Comparison of ENCODE assay signal across 8 cellular contexts in genomic region chr4:78776729-78777555, GRCh38.
A peak's percentile ranks its signal among the peaks of the same experiment; 100 is the strongest.
DNase-seq lines count a peak whose midpoint lies in the region; ATAC-seq and TF ChIP-seq lines count a peak whose summit lies in the region.

No MANE protein-coding gene starts in this region.

- no peaks in the 10 kb centered on the region for H3K27me3 ChIP-seq in mucosa of stomach (ENCODE audit: control insufficient read depth, insufficient read depth, low read length)

- H3K36me3 ChIP-seq in mucosa of stomach (ENCODE audit: control insufficient read depth, insufficient read depth, low read length): no peaks in the 10 kb centered on the region

- H3K4me3 ChIP-seq in epithelial cell of esophagus (ENCODE audit: low read length) (peak overlapping the region; percentile 80), mucosa of stomach (ENCODE audit: low read length) (peak overlapping the region; percentile 78)

- DNase-seq in SKM-1 (lab: John Stamatoyannopoulos, UW; ENCODE audit: unreplicated experiment): peak; percentile 23
- no peak for DNase-seq in SKM-1 treated with dmso at 0.1 percent for 144 hours (lab: John Stamatoyannopoulos, UW; ENCODE audit: unreplicated experiment)
- DNase-seq in NCI-H510A treated with DMSO at 0.1 percent for 48 hours (lab: John Stamatoyannopoulos, UW): peak; percentile 50
- peak; percentile 24 for DNase-seq in activated CD8-positive, alpha-beta memory T cell treated with anti-CD3 and anti-CD28 coated beads, Interleukin-2, amount 50 U/mL, for 24 hours (ENCODE audit: extremely low read depth)
- peak; percentile 86 for DNase-seq in epithelial cell of esophagus (ENCODE audit: low read depth)
- DNase-seq in stimulated activated CD8-positive, alpha-beta memory T cell treated with anti-CD3 and anti-CD28 coated beads, Interleukin-7, amount 100 ng/mL, for 24 hours (ENCODE audit: low read depth): peak; percentile 17

- no peaks in the 10 kb centered on the region for H3K9me3 ChIP-seq in mucosa of stomach (ENCODE audit: control insufficient read depth, low read length)

- peak overlapping the region; percentile 69 for H3K9ac ChIP-seq in mucosa of stomach (ENCODE audit: low read length)

- ATAC-seq in HG02970 (IDR thresholded peaks at IDR 0.05; ENCODE audit: low FRiP score, unreplicated experiment): peak; percentile 24

- peaks cover 17% of the 10 kb centered on the region for H3K4me1 ChIP-seq in mucosa of stomach (ENCODE audit: control insufficient read depth, insufficient read depth, low read length)

- TF ChIP-seq CTCF in epithelial cell of esophagus (IDR thresholded peaks at IDR 0.05; ENCODE audit: insufficient read depth, low read depth, low read length, missing control alignments): no peak
